In genomic region chr7:140080919-140081318, GRCh38 we compare ENCODE assay signal across 26 cellular contexts. TPM values are rescaled to one million over a fixed set of nuclear protein-coding genes. Genes with fewer than 3 reads are reported as not detected.
DNase-seq lines count a peak whose midpoint lies in the region; ATAC-seq, FAIRE-seq and TF ChIP-seq lines count a peak whose summit lies in the region.
"Had no signal": no experiment of that assay in that cellular context is flagged by ENCODE, and none has a peak within 500 bp of the region (broad histone marks: within the 10 kb centered on the region; RNA-seq: fewer than 3 reads in every experiment).

No MANE protein-coding gene starts in this region.

- H3K4me3 ChIP-seq in epithelial cell of esophagus (ENCODE audit: low read length) (no peak overlapping the region), lung (no peak overlapping the region), small intestine (ENCODE audit: low read depth in 1 of 2, low read length in 2 of 2) (no peak overlapping the region)
- H3K4me3 ChIP-seq: GM23248, HAP-1, K562, SK-N-MC had no signal

- TF ChIP-seq CTCF in epithelial cell of esophagus (IDR thresholded peaks at IDR 0.05; ENCODE audit: insufficient read depth, low read depth, low read length, missing control alignments) (no peak), lung (IDR thresholded peaks at IDR 0.05; ENCODE audit: control extremely low read depth, extremely low read depth) (no peak)

- 76 to 84% methylated on average over 7 of the region's 7 CpGs for WGBS in lung, 2 donors
- WGBS in small intestine, 3 donors = 14 to 58% (median 39%) methylated on average over 7 of the region's 7 CpGs

- DNase-seq in NCI-H1092 treated with DMSO at 0.1 percent for 48 hours (lab: John Stamatoyannopoulos, UW) (peak; percentile 13), NCI-H1092 (lab: John Stamatoyannopoulos, UW) (no peak), epithelial cell of esophagus (ENCODE audit: low read depth) (peak; percentile 12), lung (ENCODE audit: low spot score) (peak; percentile 22), small intestine (peak; percentile 93), AG20443 (ENCODE audit: low spot score) (no peak)
- DNase-seq: 8988T; CD4-positive, CD25-positive, alpha-beta regulatory T cell; COR-L47; DMS153; GF-D8; GM23248; NCI-H1417; NCI-H187; NCI-H2107; NCI-H226; NCI-H526; NK-92 treated with Interleukin-12 subunit alpha and Interleukin-12 subunit beta, amount 100 ng/mL, for 24 hours; Right ventricle myocardium superior had no signal

- H3K27me3 ChIP-seq in lung (ENCODE audit: control insufficient read depth, insufficient read depth) (no peaks in the 10 kb centered on the region), small intestine (ENCODE audit: control insufficient read depth in 2 of 2, insufficient read depth in 2 of 2, low read length in 2 of 2) (no peaks in the 10 kb centered on the region)

- H3K27ac ChIP-seq in lung (ENCODE audit: low read depth in 1 of 2, low read length in 1 of 2) (no peak overlapping the region), small intestine (ENCODE audit: low read depth in 1 of 2, low read length in 1 of 2) (no peak overlapping the region)
- H3K27ac ChIP-seq: GM23248, SK-N-MC had no signal

- peaks cover 0 to 4% of the 10 kb centered on the region in 2 donors for H3K4me1 ChIP-seq in lung (ENCODE audit: control insufficient read depth in 2 of 2, insufficient read depth in 2 of 2, low read length in 2 of 2)
- peaks cover 0 to 7% of the 10 kb centered on the region in 2 donors for H3K4me1 ChIP-seq in small intestine (ENCODE audit: control insufficient read depth in 2 of 2, insufficient read depth in 1 of 2, low read depth in 1 of 2, low read length in 1 of 2)
- H3K4me1 ChIP-seq: HAP-1 had no signal

- FAIRE-seq in small intestine (lab: Jason Lieb, UNC) = no peak
- FAIRE-seq: GM19239, K562, RCC 7860 had no signal

- ATAC-seq in lung (ENCODE audit: insufficient read depth, low FRiP score) (no peak), HG03457 (IDR thresholded peaks at IDR 0.05; ENCODE audit: unreplicated experiment) (no peak), GM18517 (IDR thresholded peaks at IDR 0.05; ENCODE audit: unreplicated experiment) (no peak)
- ATAC-seq: K562 had no signal

- H3K36me3 ChIP-seq in lung (ENCODE audit: control insufficient read depth in 2 of 2, insufficient read depth in 2 of 2, low read length in 2 of 2) (no peaks in the 10 kb centered on the region), small intestine (ENCODE audit: control insufficient read depth in 2 of 2, insufficient read depth in 2 of 2, low read length in 2 of 2) (no peaks in the 10 kb centered on the region)
- H3K36me3 ChIP-seq: HAP-1 had no signal

- H3K9me3 ChIP-seq in lung (ENCODE audit: control insufficient read depth in 2 of 2, insufficient read depth in 1 of 2, low read length in 1 of 2) (no peaks in the 10 kb centered on the region), small intestine (ENCODE audit: control insufficient read depth, low read depth) (no peaks in the 10 kb centered on the region)
- H3K9me3 ChIP-seq: HAP-1 had no signal

RNA-seq across cellular contexts. Expression of gene PARP12, which starts 18.2 kb away (rescaled TPM):
- 10 to 100 TPM; 49.6 to 56.8 TPM for total RNA-seq in lung
- 10 to 100 TPM; 30.0 to 45.7 TPM for polyA plus RNA-seq in lung
- 100 to 1,000 TPM in 1 of 3 donors, 10 to 100 TPM in 2; 30.9 to 150 (median 98.6) TPM for polyA plus RNA-seq in small intestine

Comparison
In these comparisons a context has a peak if more than half of its experiments do, and no peak if none do; other contexts are left out.
1. DNase-seq: peak in NCI-H1092 treated with DMSO at 0.1 percent for 48 hours (single experiment), epithelial cell of esophagus (single experiment), lung (single experiment) and small intestine (single experiment); none in NCI-H1092 (single experiment) and AG20443 (single experiment).